35 cellular contexts compared by ENCODE assay signal in genomic region chr22:40571887-40572286, GRCh38.
"Had no signal": no experiment of that assay in that cellular context is flagged by ENCODE, and none has a peak within 500 bp of the region (broad histone marks: within the 10 kb centered on the region; RNA-seq: fewer than 3 reads in every experiment).

No MANE protein-coding gene starts in this region.

- H3K9me3 ChIP-seq: adrenal gland, ascending aorta, body of pancreas, breast epithelium had no signal

- H3K27ac Mint-ChIP-seq: activated naive CD4-positive, alpha-beta T cell treated with anti-CD3 and anti-CD28 coated beads for 36 hours; activated naive CD4-positive, alpha-beta T cell treated with anti-CD3 and anti-CD28 coated beads, Interleukin-2, amount 10 ng/mL, durations not matched to agents 7 days and 5 days; activated naive CD4-positive, alpha-beta T cell treated with anti-CD3 and anti-CD28 coated beads, Interleukin-2, amount 50 U/mL, for 24 hours; activated naive CD8-positive, alpha-beta T cell; activated naive CD8-positive, alpha-beta T cell treated with anti-CD3 and anti-CD28 coated beads for 36 hours; activated naive CD8-positive, alpha-beta T cell treated with anti-CD3 and anti-CD28 coated beads, Interleukin-2, amount 10 ng/mL, durations not matched to agents 7 days and 5 days; activated naive CD8-positive, alpha-beta T cell treated with anti-CD3 and anti-CD28 coated beads, Interleukin-2, amount 50 U/mL, for 24 hours; activated T-cell treated with anti-CD3 and anti-CD28 coated beads, Interleukin-2, amount 50 U/mL, for 72 hours; activated T-helper 1 cell treated with anti-CD3 and anti-CD28 coated beads, Interleukin-12 subunit alpha, Interleukin-12 subunit beta, Interleukin-2, Interleukin-4 antibody, amounts not matched to agents 30 ng/mL and 10 ng/mL and 1 ng/mL, durations not matched to agents 14 hours and 24 hours and 36 hours; activated T-helper 17 cell treated with anti-CD3 and anti-CD28 coated beads, Interleukin-2, amount 50 U/mL, for 72 hours; activated T-helper 2 cell treated with anti-CD3 and anti-CD28 coated beads, Interferon-gamma antibody, Interleukin-2, Interleukin-4, amounts not matched to agents 10 μg/mL and 5 μg/mL and 100 μg/mL, durations not matched to agents 14 hours and 24 hours and 36 hours; brain had no signal

- H3K9me3 Mint-ChIP-seq: activated naive CD4-positive, alpha-beta T cell treated with anti-CD3 and anti-CD28 coated beads for 36 hours; activated naive CD4-positive, alpha-beta T cell treated with anti-CD3 and anti-CD28 coated beads, Interleukin-2, amount 50 U/mL, for 24 hours; activated T-cell treated with anti-CD3 and anti-CD28 coated beads, Interleukin-2, amount 50 U/mL, for 4 hours; activated T-helper 17 cell treated with anti-CD3 and anti-CD28 coated beads, Interleukin-2, amount 50 U/mL, for 72 hours had no signal

- H3K36me3 ChIP-seq: adrenal gland, ascending aorta, brain microvascular endothelial cell, breast epithelium, cardiac muscle cell had no signal

- H3K4me1 Mint-ChIP-seq: activated naive CD4-positive, alpha-beta T cell treated with anti-CD3 and anti-CD28 coated beads, Interleukin-2, amount 10 ng/mL, durations not matched to agents 7 days and 5 days; activated naive CD8-positive, alpha-beta T cell treated with anti-CD3 and anti-CD28 coated beads, Interleukin-2, amount 50 U/mL, for 24 hours had no signal

- ATAC-seq: activated naive CD4-positive, alpha-beta T cell treated with anti-CD3 and anti-CD28 coated beads, Interleukin-2, amount 50 U/mL, for 72 hours; activated naive CD8-positive, alpha-beta T cell treated with anti-CD3 and anti-CD28 coated beads, Interleukin-2, amount 50 U/mL, for 24 hours; activated T-cell treated with anti-CD3 and anti-CD28 coated beads, Interleukin-2, amount 50 U/mL, for 4 hours; activated T-cell treated with anti-CD3 and anti-CD28 coated beads, Interleukin-2, amount 50 U/mL, for 72 hours; activated T-helper 17 cell treated with anti-CD3 and anti-CD28 coated beads, Interleukin-2, amount 50 U/mL, for 72 hours; body of pancreas had no signal

- H3K27ac ChIP-seq: adrenal gland, body of pancreas, brain microvascular endothelial cell, cardiac muscle cell had no signal

- H3K4me1 ChIP-seq: body of pancreas had no signal

- H3K4me3 ChIP-seq: adrenal gland, ascending aorta, body of pancreas, cardiac muscle cell had no signal

- H3K4me3 Mint-ChIP-seq: activated naive CD4-positive, alpha-beta T cell treated with anti-CD3 and anti-CD28 coated beads for 36 hours; activated naive CD4-positive, alpha-beta T cell treated with anti-CD3 and anti-CD28 coated beads, Interleukin-2, amount 10 ng/mL, durations not matched to agents 7 days and 5 days; activated naive CD4-positive, alpha-beta T cell treated with anti-CD3 and anti-CD28 coated beads, Interleukin-2, amount 50 U/mL, for 24 hours; activated naive CD8-positive, alpha-beta T cell; activated naive CD8-positive, alpha-beta T cell treated with anti-CD3 and anti-CD28 coated beads for 36 hours; activated naive CD8-positive, alpha-beta T cell treated with anti-CD3 and anti-CD28 coated beads, Interleukin-2, amount 10 ng/mL, durations not matched to agents 7 days and 5 days; activated naive CD8-positive, alpha-beta T cell treated with anti-CD3 and anti-CD28 coated beads, Interleukin-2, amount 50 U/mL, for 24 hours; activated T-cell treated with anti-CD3 and anti-CD28 coated beads, Interleukin-2, amount 50 U/mL, for 4 hours; activated T-cell treated with anti-CD3 and anti-CD28 coated beads, Interleukin-2, amount 50 U/mL, for 72 hours; activated T-helper 1 cell treated with anti-CD3 and anti-CD28 coated beads, Interleukin-12 subunit alpha, Interleukin-12 subunit beta, Interleukin-2, Interleukin-4 antibody, amounts not matched to agents 30 ng/mL and 10 ng/mL and 1 ng/mL, durations not matched to agents 14 hours and 24 hours and 36 hours; activated T-helper 17 cell treated with anti-CD3 and anti-CD28 coated beads, Interleukin-2, amount 50 U/mL, for 72 hours; brain; central memory CD8-positive, alpha-beta T cell had no signal

- H3K27me3 Mint-ChIP-seq: activated naive CD4-positive, alpha-beta T cell treated with anti-CD3 and anti-CD28 coated beads, Interleukin-2, amount 10 ng/mL, durations not matched to agents 7 days and 5 days; activated naive CD4-positive, alpha-beta T cell treated with anti-CD3 and anti-CD28 coated beads, Interleukin-2, amount 50 U/mL, for 24 hours; activated naive CD8-positive, alpha-beta T cell; activated naive CD8-positive, alpha-beta T cell treated with anti-CD3 and anti-CD28 coated beads for 36 hours; activated naive CD8-positive, alpha-beta T cell treated with anti-CD3 and anti-CD28 coated beads, Interleukin-2, amount 10 ng/mL, durations not matched to agents 7 days and 5 days; activated naive CD8-positive, alpha-beta T cell treated with anti-CD3 and anti-CD28 coated beads, Interleukin-2, amount 50 U/mL, for 24 hours; activated T-helper 17 cell treated with anti-CD3 and anti-CD28 coated beads, Interleukin-2, amount 50 U/mL, for 72 hours; brain; central memory CD8-positive, alpha-beta T cell had no signal

- DNase-seq: activated effector memory CD4-positive, alpha-beta T cell treated with anti-CD3 and anti-CD28 coated beads, Interleukin-2, amount 50 U/mL, for 16 hours; activated effector memory CD4-positive, alpha-beta T cell treated with Interleukin-2 at 50 U/mL for 16 hours; activated gamma-delta T cell; activated gamma-delta T cell treated with Interleukin-2 at 50 U/mL for 16 hours; activated naive CD4-positive, alpha-beta T cell; activated naive CD4-positive, alpha-beta T cell treated with anti-CD3 and anti-CD28 coated beads for 36 hours; activated naive CD4-positive, alpha-beta T cell treated with anti-CD3 and anti-CD28 coated beads, Interleukin-2, amount 10 ng/mL, durations not matched to agents 7 days and 5 days; activated naive CD4-positive, alpha-beta T cell treated with anti-CD3 and anti-CD28 coated beads, Interleukin-2, amount 50 U/mL, for 16 hours; activated naive CD4-positive, alpha-beta T cell treated with Interleukin-2 at 50 U/mL for 16 hours; activated naive CD8-positive, alpha-beta T cell treated with anti-CD3 and anti-CD28 coated beads for 36 hours; activated naive CD8-positive, alpha-beta T cell treated with anti-CD3 and anti-CD28 coated beads, Interleukin-2, amount 10 ng/mL, durations not matched to agents 7 days and 5 days; activated naive CD8-positive, alpha-beta T cell treated with anti-CD3 and anti-CD28 coated beads, Interleukin-2, amount 50 U/mL, for 24 hours; activated T-cell treated with anti-CD3 and anti-CD28 coated beads, Interleukin-2, amount 50 U/mL, for 4 hours; activated T-cell treated with anti-CD3 and anti-CD28 coated beads, Interleukin-2, amount 50 U/mL, for 48 hours; activated T-cell treated with anti-CD3 and anti-CD28 coated beads, Interleukin-2, amount 50 U/mL, for 72 hours; adrenal gland; amniotic stem cell; amygdala; anterior cingulate cortex; aorta; body of pancreas; brain microvascular endothelial cell; central memory CD4-positive, alpha-beta T cell; cerebellar nuclear complex had no signal
